8 cellular contexts compared by ENCODE assay signal in the genomic region with DNA sequence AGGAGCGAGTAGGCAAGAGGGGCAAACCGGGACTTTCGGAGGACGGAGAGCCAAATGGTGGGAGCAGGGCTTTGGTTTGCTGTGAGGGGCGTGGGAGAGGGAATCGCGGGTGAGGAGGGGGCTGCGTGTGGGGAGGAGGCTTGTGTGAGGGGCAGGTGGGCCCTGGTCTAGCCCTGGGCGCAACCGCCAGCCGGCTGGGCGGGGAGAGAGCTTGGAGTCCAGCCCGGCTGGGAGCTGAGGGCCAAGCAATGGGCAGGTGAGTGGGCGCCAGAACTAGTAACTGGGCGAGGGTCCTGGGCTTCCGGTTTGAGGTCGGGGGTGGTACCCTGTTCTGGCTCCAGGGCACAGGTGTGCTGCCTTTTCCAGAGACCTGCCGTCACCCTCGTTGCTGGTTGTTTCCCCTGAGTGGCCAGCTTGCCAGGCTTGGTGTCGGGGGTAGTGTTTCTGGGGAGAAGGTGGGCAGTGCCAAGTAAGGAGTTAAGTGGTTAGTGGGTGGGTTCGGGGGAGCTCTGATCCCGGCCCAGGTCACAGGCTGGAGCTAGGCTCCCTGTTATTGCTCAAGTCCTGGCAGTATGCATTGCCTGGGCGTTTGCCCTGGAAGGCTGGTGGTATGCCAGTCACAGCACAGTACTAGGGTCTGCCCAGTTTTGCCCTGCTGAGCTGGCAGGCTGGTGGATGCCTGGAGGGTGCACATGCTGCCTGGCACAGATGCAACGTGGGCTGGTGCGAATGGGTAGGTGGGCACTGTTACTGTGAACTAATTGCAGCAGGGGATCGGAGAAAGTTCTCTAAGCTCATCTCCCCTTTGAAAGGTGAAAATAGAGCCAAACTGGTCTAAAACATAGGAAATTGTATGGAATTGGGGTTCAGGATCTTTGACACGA. TPM values are rescaled to one million over a fixed set of nuclear protein-coding genes. Genes with fewer than 3 reads are reported as not detected.
DNase-seq lines count a peak whose midpoint lies in the region; FAIRE-seq and TF ChIP-seq lines count a peak whose summit lies in the region.

No MANE protein-coding gene starts in this region.

- H3K36me3 ChIP-seq in vagina: no peaks in the 10 kb centered on the region

- H3K4me3 ChIP-seq in fibroblast of pulmonary artery (replicated peaks; ENCODE audit: low read depth, low read length) (peak overlapping the region; percentile 97), vagina (peak overlapping the region; percentile 81 to 96)

- TF ChIP-seq CTCF in fibroblast of pulmonary artery (IDR thresholded peaks at IDR 0.05; ENCODE audit: low read length, missing control alignments) (no peak), nephron progenitor cell (IDR thresholded peaks at IDR 0.05) (no peak), vagina (IDR thresholded peaks at IDR 0.05) (no peak)

- H3K27me3 ChIP-seq in vagina: no peaks in the 10 kb centered on the region

- peaks cover 61% of the 10 kb centered on the region for H3K4me1 ChIP-seq in vagina

- intact Hi-C loops in vagina (cut with DNase I): no loop called here

- peak; percentile 58 for FAIRE-seq in HTR-8/SVneo (lab: Jason Lieb, UNC)

- peak overlapping the region; percentile 90 for H3K4me3 Mint-ChIP-seq in nephron progenitor cell

- peak in 13 of 14 donors; percentile 30 to 96 (median 78) for DNase-seq in C1 segment of cervical spinal cord (lab: John Stamatoyannopoulos, UW)
- DNase-seq in HTR-8/SVneo (ENCODE audit: insufficient read length, low spot score): peak; percentile 37
- DNase-seq in activated CD8-positive, alpha-beta memory T cell treated with anti-CD3 and anti-CD28 coated beads, Interleukin-2, amount 50 U/mL, for 4 hours: peak; percentile 21
- DNase-seq in fibroblast of pulmonary artery (ENCODE audit: low read depth): no peak
- no peak for DNase-seq in nephron progenitor cell
- DNase-seq in vagina (ENCODE audit: extremely low spot score in 2 of 2): peak in 1 of 2 donors; percentile 93
- no peak for DNase-seq in OCI-M2 (lab: John Stamatoyannopoulos, UW; ENCODE audit: unreplicated experiment)
- no peak for DNase-seq in kidney glomerular epithelial cell (lab: John Stamatoyannopoulos, UW)

- peaks cover 64% of the 10 kb centered on the region for H3K4me1 Mint-ChIP-seq in nephron progenitor cell

- no peak for TF ChIP-seq POLR2A in vagina (IDR thresholded peaks at IDR 0.05)

- peak overlapping the region; percentile 99 for H3K27ac ChIP-seq in vagina

- peak overlapping the region; percentile 77 for H3K27ac Mint-ChIP-seq in nephron progenitor cell

- H3K9me3 ChIP-seq in vagina: no peaks in the 10 kb centered on the region

- H3K27me3 Mint-ChIP-seq in nephron progenitor cell (ENCODE audit: low read depth, poor library complexity): peaks cover 5% of the 10 kb centered on the region

- H3K36me3 Mint-ChIP-seq in nephron progenitor cell (ENCODE audit: low read depth): no peaks in the 10 kb centered on the region

- H3K9me3 Mint-ChIP-seq in nephron progenitor cell: no peaks in the 10 kb centered on the region

RNA-seq across cellular contexts. Expression of a gene that starts 0.7 kb away (rescaled TPM):
- 43.2 TPM for total RNA-seq in vagina

RNA-seq across cellular contexts. Expression of a gene that starts 42.9 kb away (rescaled TPM):
- total RNA-seq in vagina: not detected

Comparison
In these comparisons a context has a peak if more than half of its experiments do, and no peak if none do; other contexts are left out.
1. DNase-seq: peak in C1 segment of cervical spinal cord (13 of 14), HTR-8/SVneo (single experiment) and activated CD8-positive, alpha-beta memory T cell treated with anti-CD3 and anti-CD28 coated beads, Interleukin-2, amount 50 U/mL, for 4 hours (single experiment); none in fibroblast of pulmonary artery (single experiment), nephron progenitor cell (single experiment), OCI-M2 (single experiment) and kidney glomerular epithelial cell (single experiment).